7 cellular contexts compared by ENCODE assay signal in genomic region chr5:5995819-5996218, GRCh38.
"Had no signal": no experiment of that assay in that cellular context is flagged by ENCODE, and none has a peak within 500 bp of the region (broad histone marks: within the 10 kb centered on the region; RNA-seq: fewer than 3 reads in every experiment).

No MANE protein-coding gene starts in this region.

- H3K9ac ChIP-seq: KMS-11 had no signal

- H3K27ac ChIP-seq: HL-60, KMS-11 had no signal

- FAIRE-seq: HepG2, HTR-8/SVneo had no signal

- DNase-seq: IMR-90, KBM-7, KG1 had no signal

- H3K4me2 ChIP-seq: KMS-11 had no signal

- ATAC-seq: HepG2 had no signal
